ENCODE assay signal across 1 cellular context in the genomic region with DNA sequence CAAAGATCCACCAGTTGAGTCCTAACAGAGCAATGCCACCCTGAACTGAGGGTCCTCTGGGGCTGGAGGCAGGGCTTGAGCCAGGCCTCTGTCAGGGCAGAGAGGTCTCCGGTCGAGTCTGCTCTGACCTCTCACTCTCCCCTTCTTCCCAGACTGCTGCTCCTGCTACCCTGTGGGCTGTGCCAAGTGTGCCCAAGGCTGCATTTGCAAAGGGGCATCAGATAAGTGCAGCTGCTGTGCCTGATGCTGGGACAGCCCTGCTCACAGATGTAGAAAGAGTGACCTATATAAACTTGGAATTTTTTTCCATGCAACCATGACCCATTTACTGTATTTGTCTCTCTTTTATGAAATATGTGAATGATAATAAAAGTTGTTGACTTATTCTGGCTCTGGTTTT.
TF ChIP-seq lines count a peak whose summit lies in the region.

No MANE protein-coding gene starts in this region.

TF ChIP-seq in SK-N-SH treated with all-trans-retinoic acid at 6 μM for 48 hours, 23 proteins besides CTCF, POLR2A, EP300 and RAD21 (continued from another document):
- TF ChIP-seq, protein P1, sequence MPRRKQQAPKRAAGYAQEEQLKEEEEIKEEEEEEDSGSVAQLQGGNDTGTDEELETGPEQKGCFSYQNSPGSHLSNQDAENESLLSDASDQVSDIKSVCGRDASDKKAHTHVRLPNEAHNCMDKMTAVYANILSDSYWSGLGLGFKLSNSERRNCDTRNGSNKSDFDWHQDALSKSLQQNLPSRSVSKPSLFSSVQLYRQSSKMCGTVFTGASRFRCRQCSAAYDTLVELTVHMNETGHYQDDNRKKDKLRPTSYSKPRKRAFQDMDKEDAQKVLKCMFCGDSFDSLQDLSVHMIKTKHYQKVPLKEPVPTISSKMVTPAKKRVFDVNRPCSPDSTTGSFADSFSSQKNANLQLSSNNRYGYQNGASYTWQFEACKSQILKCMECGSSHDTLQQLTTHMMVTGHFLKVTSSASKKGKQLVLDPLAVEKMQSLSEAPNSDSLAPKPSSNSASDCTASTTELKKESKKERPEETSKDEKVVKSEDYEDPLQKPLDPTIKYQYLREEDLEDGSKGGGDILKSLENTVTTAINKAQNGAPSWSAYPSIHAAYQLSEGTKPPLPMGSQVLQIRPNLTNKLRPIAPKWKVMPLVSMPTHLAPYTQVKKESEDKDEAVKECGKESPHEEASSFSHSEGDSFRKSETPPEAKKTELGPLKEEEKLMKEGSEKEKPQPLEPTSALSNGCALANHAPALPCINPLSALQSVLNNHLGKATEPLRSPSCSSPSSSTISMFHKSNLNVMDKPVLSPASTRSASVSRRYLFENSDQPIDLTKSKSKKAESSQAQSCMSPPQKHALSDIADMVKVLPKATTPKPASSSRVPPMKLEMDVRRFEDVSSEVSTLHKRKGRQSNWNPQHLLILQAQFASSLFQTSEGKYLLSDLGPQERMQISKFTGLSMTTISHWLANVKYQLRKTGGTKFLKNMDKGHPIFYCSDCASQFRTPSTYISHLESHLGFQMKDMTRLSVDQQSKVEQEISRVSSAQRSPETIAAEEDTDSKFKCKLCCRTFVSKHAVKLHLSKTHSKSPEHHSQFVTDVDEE (CRISPR knock-in tag; IDR thresholded peaks at IDR 0.05): no peak
- TF ChIP-seq ZNF70 (CRISPR knock-in tag; IDR thresholded peaks at IDR 0.05): no peak
